ENCODE assay signal across 14 cellular contexts in genomic region chr17:47699536-47699840, GRCh38. TPM values are rescaled to one million over a fixed set of nuclear protein-coding genes. Genes with fewer than 3 reads are reported as not detected.
DNase-seq lines count a peak whose midpoint lies in the region; ATAC-seq and TF ChIP-seq lines count a peak whose summit lies in the region.
"Had no signal": no experiment of that assay in that cellular context is flagged by ENCODE, and none has a peak within 500 bp of the region (broad histone marks: within the 10 kb centered on the region; RNA-seq: fewer than 3 reads in every experiment).

No MANE protein-coding gene starts in this region.

- H3K36me3 Mint-ChIP-seq in activated CD8-positive, alpha-beta T cell treated with anti-CD3 and anti-CD28 coated beads for 36 hours (ENCODE audit: low read depth) = peaks cover 11% of the 10 kb centered on the region
- H3K36me3 Mint-ChIP-seq in effector memory CD8-positive, alpha-beta T cell (ENCODE audit: insufficient read depth) = peaks cover 58% of the 10 kb centered on the region
- H3K36me3 Mint-ChIP-seq in nephron progenitor cell (ENCODE audit: low read depth) = peaks cover 11% of the 10 kb centered on the region

- intact Hi-C loops in Right ventricle myocardium superior (cut with DNase I) (no loop called here), right cardiac atrium (cut with DNase I) (no loop called here)
- intact Hi-C loops in activated CD8-positive, alpha-beta T cell treated with anti-CD3 and anti-CD28 coated beads for 36 hours (cut with micrococcal nuclease) = loop anchor here (2.0 to 5.0 kb wide), 3 partner anchors 33 to 103 kb away; partner anchors contain the start of gene TBX21

- no peak overlapping the region for H3K9ac ChIP-seq in smooth muscle cell (ENCODE audit: low read depth)

- H3K9me3 ChIP-seq in right cardiac atrium (ENCODE audit: control insufficient read depth, low read length) (no peaks in the 10 kb centered on the region), smooth muscle cell (replicated peaks; ENCODE audit: low read depth) (no peaks in the 10 kb centered on the region)
- H3K9me3 ChIP-seq: BE2C, MG63 had no signal

- H3K27me3 ChIP-seq in right cardiac atrium (ENCODE audit: control insufficient read depth, insufficient read depth) = no peaks in the 10 kb centered on the region
- no peaks in the 10 kb centered on the region for H3K27me3 ChIP-seq in smooth muscle cell (ENCODE audit: low read depth)
- H3K27me3 ChIP-seq: BE2C, MG63 had no signal

- H4K20me1 ChIP-seq in smooth muscle cell (ENCODE audit: low read depth) = peaks cover 9% of the 10 kb centered on the region

- H2AFZ ChIP-seq in smooth muscle cell (ENCODE audit: low read depth) = no peak overlapping the region

- H3K4me1 Mint-ChIP-seq in activated CD8-positive, alpha-beta T cell treated with anti-CD3 and anti-CD28 coated beads for 36 hours (ENCODE audit: low read depth) = peaks cover 79% of the 10 kb centered on the region
- H3K4me1 Mint-ChIP-seq in effector memory CD8-positive, alpha-beta T cell (ENCODE audit: low read depth in 2 of 2) = peaks cover 77 to 78% of the 10 kb centered on the region in 2 donors
- H3K4me1 Mint-ChIP-seq in nephron progenitor cell = peaks cover 67% of the 10 kb centered on the region

- TF ChIP-seq CTCF in activated CD8-positive, alpha-beta T cell treated with anti-CD3 and anti-CD28 coated beads for 36 hours (IDR thresholded peaks at IDR 0.05) = no peak
- TF ChIP-seq CTCF in smooth muscle cell (IDR thresholded peaks at IDR 0.05; ENCODE audit: borderline replicate concordance, insufficient read depth, poor library complexity, severe bottlenecking) (no peak), nephron progenitor cell (IDR thresholded peaks at IDR 0.05) (no peak)

- no peak for ATAC-seq in Right ventricle myocardium superior (ENCODE audit: poor library complexity)
- ATAC-seq in right cardiac atrium = no peak
- no peak for ATAC-seq in activated CD8-positive, alpha-beta T cell treated with anti-CD3 and anti-CD28 coated beads for 36 hours
- no peak for ATAC-seq in effector memory CD8-positive, alpha-beta T cell (replicated peaks)

- H3K79me2 ChIP-seq in smooth muscle cell (ENCODE audit: low read depth) = no peaks in the 10 kb centered on the region

- no peaks in the 10 kb centered on the region for H3K4me1 ChIP-seq in right cardiac atrium (ENCODE audit: control insufficient read depth, insufficient read depth, low read length)
- peaks cover 15% of the 10 kb centered on the region for H3K4me1 ChIP-seq in smooth muscle cell (ENCODE audit: low read depth)

- H3K27me3 Mint-ChIP-seq in activated CD8-positive, alpha-beta T cell treated with anti-CD3 and anti-CD28 coated beads for 36 hours = no peaks in the 10 kb centered on the region
- no peaks in the 10 kb centered on the region for H3K27me3 Mint-ChIP-seq in effector memory CD8-positive, alpha-beta T cell
- peaks cover 2% of the 10 kb centered on the region for H3K27me3 Mint-ChIP-seq in nephron progenitor cell (ENCODE audit: low read depth, poor library complexity)

- H3K4me3 ChIP-seq in right cardiac atrium (ENCODE audit: low read length) (no peak overlapping the region), smooth muscle cell (no peak overlapping the region)
- H3K4me3 ChIP-seq: MG63 had no signal

- WGBS in right cardiac atrium = 96% methylated on average over 4 of the region's 4 CpGs
- WGBS in smooth muscle cell (ENCODE audit: low lambda C conversion rate) = 99% methylated on average over 4 of the region's 4 CpGs

- POLR2A ChIA-PET in activated CD8-positive, alpha-beta T cell treated with anti-CD3 and anti-CD28 coated beads for 36 hours (lab: Charles Lee) = interaction anchor here (0.6 to 18.8 kb wide), 5 partner anchors 12 to 84 kb away, joined by 3 to 493 read pairs (median 4); partner anchors contain the start of gene TBX21

- no peaks in the 10 kb centered on the region for H3K36me3 ChIP-seq in smooth muscle cell (ENCODE audit: low read depth)

- H3K27ac ChIP-seq in right cardiac atrium (ENCODE audit: low read length) = no peak overlapping the region
- no peak overlapping the region for H3K27ac ChIP-seq in smooth muscle cell (ENCODE audit: low read depth)
- H3K27ac ChIP-seq: RWPE1 had no signal

- DNase-seq in Right ventricle myocardium superior = peak; percentile 18
- DNase-seq in right cardiac atrium = no peak
- DNase-seq in activated CD8-positive, alpha-beta T cell treated with anti-CD3 and anti-CD28 coated beads for 36 hours = no peak
- no peak for DNase-seq in effector memory CD8-positive, alpha-beta T cell
- no peak for DNase-seq in smooth muscle cell (lab: John Stamatoyannopoulos, UW; ENCODE audit: unreplicated experiment)
- DNase-seq in nephron progenitor cell = no peak
- DNase-seq in mucosa of gallbladder (ENCODE audit: low spot score) = no peak
- DNase-seq: NCI-H1105 had no signal

- H3F3A ChIP-seq in smooth muscle cell (ENCODE audit: low read depth) = peaks cover 5% of the 10 kb centered on the region

- CTCF ChIA-PET in activated CD8-positive, alpha-beta T cell treated with anti-CD3 and anti-CD28 coated beads for 36 hours (lab: Charles Lee) = interaction anchor here (0.7 to 19.3 kb wide), 29 partner anchors 9 to 148 kb away, joined by 3 to 424 read pairs (median 5); partner anchors contain the start of gene TBX21

- H3K4me2 ChIP-seq in smooth muscle cell = no peak overlapping the region

- H3K9me3 Mint-ChIP-seq in activated CD8-positive, alpha-beta T cell treated with anti-CD3 and anti-CD28 coated beads for 36 hours = no peaks in the 10 kb centered on the region
- no peaks in the 10 kb centered on the region for H3K9me3 Mint-ChIP-seq in effector memory CD8-positive, alpha-beta T cell
- no peaks in the 10 kb centered on the region for H3K9me3 Mint-ChIP-seq in nephron progenitor cell
- H3K9me3 Mint-ChIP-seq: HFFc6 had no signal

- no peak overlapping the region for H3K4me3 Mint-ChIP-seq in activated CD8-positive, alpha-beta T cell treated with anti-CD3 and anti-CD28 coated beads for 36 hours
- peak overlapping the region; percentile 59 to 85 for H3K4me3 Mint-ChIP-seq in effector memory CD8-positive, alpha-beta T cell
- no peak overlapping the region for H3K4me3 Mint-ChIP-seq in nephron progenitor cell
- H3K4me3 Mint-ChIP-seq: HFFc6 had no signal

- H3K27ac Mint-ChIP-seq in activated CD8-positive, alpha-beta T cell treated with anti-CD3 and anti-CD28 coated beads for 36 hours = peak overlapping the region; percentile 47
- peak overlapping the region in 1 of 2 donors; percentile 88 for H3K27ac Mint-ChIP-seq in effector memory CD8-positive, alpha-beta T cell
- H3K27ac Mint-ChIP-seq in nephron progenitor cell = no peak overlapping the region
- H3K27ac Mint-ChIP-seq: HFFc6 had no signal

RNA-seq across cellular contexts. Expression of gene TBKBP1, which starts 5.5 kb away (rescaled TPM):
- total RNA-seq in Right ventricle myocardium superior (16.3 TPM), right cardiac atrium (10 to 100 TPM; 17.5 to 25.2 (median 21.0) TPM), smooth muscle cell (5.8 and 17.5 TPM in 2 replicates), mucosa of gallbladder (9.2 TPM)
- polyA plus RNA-seq in right cardiac atrium (27.0 TPM), smooth muscle cell (7.7 and 8.3 TPM in 2 replicates)
- total RNA-seq in activated CD8-positive, alpha-beta T cell treated with anti-CD3 and anti-CD28 coated beads for 36 hours = 10 to 100 TPM; 12.4 to 13.6 TPM

RNA-seq across cellular contexts. Expression of gene TBX21, which starts 33.5 kb away (rescaled TPM):
- total RNA-seq in Right ventricle myocardium superior (0.32 TPM), right cardiac atrium (under 1 TPM in 3 of 4 donors, not detected in 1; 0.14 to 0.60 (median 0.38) TPM), smooth muscle cell (not detected in 2 replicates), mucosa of gallbladder (1.8 TPM)
- polyA plus RNA-seq in right cardiac atrium (0.14 TPM), smooth muscle cell (not detected in 2 replicates)
- 10 to 100 TPM; 53.0 to 56.9 TPM for total RNA-seq in activated CD8-positive, alpha-beta T cell treated with anti-CD3 and anti-CD28 coated beads for 36 hours
- total RNA-seq: H1, HFFc6 had no signal
- polyA plus RNA-seq: AG04450, H1 had no signal

RNA-seq across cellular contexts. Expression of gene KPNB1, which starts 49.8 kb away (rescaled TPM):
- 160 TPM for total RNA-seq in Right ventricle myocardium superior
- 100 to 1,000 TPM; 134 to 175 (median 167) TPM for total RNA-seq in right cardiac atrium
- polyA plus RNA-seq in right cardiac atrium = 50.0 TPM
- total RNA-seq in activated CD8-positive, alpha-beta T cell treated with anti-CD3 and anti-CD28 coated beads for 36 hours = 100 to 1,000 TPM; 589 to 605 TPM
- 242 and 245 TPM in 2 replicates for total RNA-seq in smooth muscle cell
- 78.8 and 83.0 TPM in 2 replicates for polyA plus RNA-seq in smooth muscle cell
- total RNA-seq in mucosa of gallbladder = 207 TPM

Comparison
In these comparisons a context has a peak if more than half of its experiments do, and no peak if none do; other contexts are left out.
1. H3K4me3 Mint-ChIP-seq: peak in effector memory CD8-positive, alpha-beta T cell (2 of 2); none in activated CD8-positive, alpha-beta T cell treated with anti-CD3 and anti-CD28 coated beads for 36 hours (single experiment) and nephron progenitor cell (single experiment).
2. RNA of gene TBX21, which starts 33.5 kb away (total RNA-seq): 53.0 to 56.9 TPM in activated CD8-positive, alpha-beta T cell treated with anti-CD3 and anti-CD28 coated beads for 36 hours; 1.8 TPM in mucosa of gallbladder (single experiment), 0.14 to 0.60 TPM in right cardiac atrium, 0.32 TPM in Right ventricle myocardium superior (single experiment) and not detected in smooth muscle cell; every median in the first group is over 10 times any median in the second.